Comparison of ENCODE assay signal across 8 cellular contexts in the genomic region with DNA sequence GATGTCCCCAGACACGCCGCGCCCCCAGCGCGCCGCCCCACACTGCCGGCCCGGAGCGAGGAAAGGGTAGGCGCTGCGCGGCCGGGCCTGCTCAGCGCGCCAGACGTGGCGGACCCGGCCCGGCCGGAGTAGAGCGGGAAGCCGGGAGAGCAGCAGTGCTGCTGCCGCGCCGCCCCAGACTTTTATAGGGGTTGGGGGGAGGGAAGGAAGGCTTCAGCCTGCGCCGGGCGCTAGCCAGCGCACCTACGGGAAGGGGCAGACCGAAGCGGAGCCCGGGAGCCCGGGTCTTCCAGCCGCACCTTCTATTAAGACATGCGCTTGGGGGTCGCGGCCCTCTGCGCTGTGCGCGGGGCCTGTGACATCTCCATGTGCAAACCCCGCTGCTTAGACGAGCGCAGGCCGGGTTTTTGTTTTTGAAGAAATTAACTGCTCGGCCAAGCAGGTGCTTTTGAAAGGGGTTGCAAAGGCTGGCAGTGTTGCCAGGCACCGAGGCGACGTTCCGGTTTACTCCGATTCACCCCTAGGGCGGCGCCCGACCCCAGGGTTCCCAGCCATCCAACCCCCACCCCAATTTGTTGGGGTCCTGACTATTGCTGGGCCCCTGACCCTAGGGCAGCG. TPM values are rescaled to one million over a fixed set of nuclear protein-coding genes. Genes with fewer than 3 reads are reported as not detected.
A peak's percentile ranks its signal among the peaks of the same experiment; 100 is the strongest.
DNase-seq lines count a peak whose midpoint lies in the region; ATAC-seq and TF ChIP-seq lines count a peak whose summit lies in the region.

No MANE protein-coding gene starts in this region.

- peaks cover 3% of the 10 kb centered on the region for H4K20me1 ChIP-seq in mammary epithelial cell (ENCODE audit: insufficient read depth, low read length)

- H3K27me3 ChIP-seq in mammary epithelial cell (ENCODE audit: insufficient read depth, low read length) (peaks cover 79% of the 10 kb centered on the region), neuron (ENCODE audit: insufficient read depth, low read length) (peaks cover 51% of the 10 kb centered on the region)

- H3K27ac ChIP-seq in mammary epithelial cell (ENCODE audit: insufficient read depth, low read depth, low read length) = no peak overlapping the region

- intact Hi-C loops in mammary epithelial cell (cut with micrococcal nuclease) = loop anchor here (2.0 kb wide), 1 partner anchor 86 kb away; a partner anchor contains a TSS

- dilution Hi-C loops in mammary epithelial cell (cut with HindIII; ENCODE audit: low sequenced_read_pairs) = no loop called here

- 8% methylated on average over 34 of the region's 55 CpGs for WGBS in mammary epithelial cell (ENCODE audit: low coverage, missing lambda C conversion rate)

- H3K9ac ChIP-seq in mammary epithelial cell (ENCODE audit: insufficient read depth, low read length) = no peak overlapping the region

- in situ Hi-C loops in mammary epithelial cell (cut with MboI; ENCODE audit: low sequenced_read_pairs in 2 of 2) = no loop called here

- H3K4me1 ChIP-seq in mammary epithelial cell (ENCODE audit: insufficient read depth, low read length) (peaks cover 35% of the 10 kb centered on the region), neuron (ENCODE audit: insufficient read depth, low read length) (peaks cover 13% of the 10 kb centered on the region)

- TF ChIP-seq CTCF in mammary epithelial cell (conservative IDR thresholded peaks at IDR 0.05 in 1 of 2, IDR thresholded peaks at IDR 0.05 in 1 of 2; ENCODE audit: extremely low read depth in 1 of 2, insufficient read depth in 1 of 2, low read depth in 1 of 2, low read length in 2 of 2) = peak; percentile 4 to 37

- H3K9me3 ChIP-seq in mammary epithelial cell (replicated peaks; ENCODE audit: insufficient read depth, low read length) = no peaks in the 10 kb centered on the region
- no peaks in the 10 kb centered on the region for H3K9me3 ChIP-seq in neuron (ENCODE audit: low read length)

- DNase-seq in activated T-cell treated with anti-CD3 and anti-CD28 coated beads, Interleukin-2, amount 50 U/mL, for 1 hour = peak; percentile 44
- DNase-seq in activated T-cell treated with anti-CD3 and anti-CD28 coated beads for 4 hours (no peak), NCI-H526 treated with DMSO at 0.1 percent for 48 hours (lab: John Stamatoyannopoulos, UW) (peak; percentile 81), mammary epithelial cell (no peak), kidney glomerular epithelial cell (lab: John Stamatoyannopoulos, UW) (no peak)

- BruUV-seq in mammary epithelial cell (replicated peaks; lab: Mats Ljungman, UMichigan) = no TSS peak

- H3K79me2 ChIP-seq in mammary epithelial cell (ENCODE audit: insufficient read depth, low read length) = no peaks in the 10 kb centered on the region

- CTCF ChIA-PET in mammary epithelial cell (lab: Charles Lee; ENCODE audit: low non-redundant PET) = no interaction called here

- peak overlapping the region; percentile 41 for H3K4me2 ChIP-seq in mammary epithelial cell (ENCODE audit: insufficient read depth, low read depth, low read length)

- H3K36me3 ChIP-seq in mammary epithelial cell (ENCODE audit: insufficient read depth, low read length) (no peaks in the 10 kb centered on the region), neuron (ENCODE audit: insufficient read depth, low read length) (no peaks in the 10 kb centered on the region)

- peak; percentile 25 for ATAC-seq in HG02763 (IDR thresholded peaks at IDR 0.05; ENCODE audit: unreplicated experiment)
- ATAC-seq in HG02610 (IDR thresholded peaks at IDR 0.05; ENCODE audit: unreplicated experiment) = no peak

- H3K4me3 ChIP-seq in mammary epithelial cell (replicated peaks in 1 of 3; ENCODE audit: insufficient read depth in 1 of 3, low read depth in 2 of 3, low read length in 3 of 3) = no peak overlapping the region
- peak overlapping the region; percentile 32 for H3K4me3 ChIP-seq in neuron (ENCODE audit: low read length)

- H2AFZ ChIP-seq in mammary epithelial cell (ENCODE audit: low read depth, low read length) = no peak overlapping the region
- H2AFZ ChIP-seq in neuron (ENCODE audit: low read depth, low read length) = peak overlapping the region; percentile 68

RNA-seq across cellular contexts. Expression of a gene that starts 0.4 kb away (rescaled TPM):
- not detected for total RNA-seq in mammary epithelial cell
- not detected for polyA plus RNA-seq in mammary epithelial cell
- not detected for polyA minus RNA-seq in mammary epithelial cell

Comparison
In these comparisons a context has a peak if more than half of its experiments do, and no peak if none do; other contexts are left out.
1. DNase-seq: peak in activated T-cell treated with anti-CD3 and anti-CD28 coated beads, Interleukin-2, amount 50 U/mL, for 1 hour (single experiment) and NCI-H526 treated with DMSO at 0.1 percent for 48 hours (single experiment); none in activated T-cell treated with anti-CD3 and anti-CD28 coated beads for 4 hours (single experiment), mammary epithelial cell (single experiment) and kidney glomerular epithelial cell (single experiment).